32 cellular contexts compared by ENCODE assay signal in the genomic region with DNA sequence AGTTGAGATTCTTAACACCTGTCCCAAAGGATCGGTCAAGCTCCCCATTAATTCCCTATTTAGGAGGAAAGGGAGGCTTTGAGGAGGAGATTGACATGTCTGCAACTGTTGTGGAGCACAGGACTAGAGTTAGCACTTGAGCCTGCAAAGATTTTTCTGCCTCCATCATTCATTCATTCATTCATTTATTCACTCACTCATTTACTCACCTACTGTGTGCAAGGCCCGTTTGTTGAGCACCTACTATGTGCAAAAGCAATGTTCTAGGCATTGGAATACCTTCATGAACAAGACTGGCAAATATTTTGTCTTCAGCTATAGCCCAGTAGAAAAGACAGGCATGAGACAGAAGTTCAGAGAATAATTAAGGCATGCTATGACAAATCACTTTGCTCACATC.
"Had no signal": no experiment of that assay in that cellular context is flagged by ENCODE, and none has a peak within 500 bp of the region (broad histone marks: within the 10 kb centered on the region; RNA-seq: fewer than 3 reads in every experiment).

No MANE protein-coding gene starts in this region.

- H3K4me1 ChIP-seq: adrenal gland, ascending aorta, body of pancreas, breast epithelium had no signal

- H3K9me3 ChIP-seq: adrenal gland, ascending aorta, body of pancreas, breast epithelium had no signal

- H3K27me3 ChIP-seq: adrenal gland, ascending aorta, body of pancreas, brain microvascular endothelial cell, breast epithelium, cardiac muscle cell had no signal

- FAIRE-seq: astrocyte, bronchial epithelial cell had no signal

- DNase-seq: activated effector memory CD4-positive, alpha-beta T cell treated with anti-CD3 and anti-CD28 coated beads, Interleukin-2, amount 50 U/mL, for 16 hours; activated effector memory CD4-positive, alpha-beta T cell treated with Interleukin-2 at 50 U/mL for 16 hours; activated gamma-delta T cell; activated gamma-delta T cell treated with Interleukin-2 at 50 U/mL for 16 hours; activated naive CD4-positive, alpha-beta T cell; activated naive CD4-positive, alpha-beta T cell treated with anti-CD3 and anti-CD28 coated beads for 36 hours; activated naive CD4-positive, alpha-beta T cell treated with anti-CD3 and anti-CD28 coated beads, Interleukin-2, amount 10 ng/mL, durations not matched to agents 7 days and 5 days; activated naive CD4-positive, alpha-beta T cell treated with anti-CD3 and anti-CD28 coated beads, Interleukin-2, amount 50 U/mL, for 16 hours; activated naive CD4-positive, alpha-beta T cell treated with Interleukin-2 at 50 U/mL for 16 hours; activated naive CD8-positive, alpha-beta T cell treated with anti-CD3 and anti-CD28 coated beads for 36 hours; activated naive CD8-positive, alpha-beta T cell treated with anti-CD3 and anti-CD28 coated beads, Interleukin-2, amount 10 ng/mL, durations not matched to agents 7 days and 5 days; activated naive CD8-positive, alpha-beta T cell treated with anti-CD3 and anti-CD28 coated beads, Interleukin-2, amount 50 U/mL, for 24 hours; activated T-cell treated with anti-CD3 and anti-CD28 coated beads, Interleukin-2, amount 50 U/mL, for 24 hours; activated T-cell treated with anti-CD3 and anti-CD28 coated beads, Interleukin-2, amount 50 U/mL, for 4 hours; activated T-cell treated with anti-CD3 and anti-CD28 coated beads, Interleukin-2, amount 50 U/mL, for 48 hours; activated T-cell treated with anti-CD3 and anti-CD28 coated beads, Interleukin-2, amount 50 U/mL, for 72 hours; adrenal gland; amniotic stem cell; amygdala; anterior cingulate cortex; body of pancreas; brain microvascular endothelial cell; caudate nucleus; central memory CD4-positive, alpha-beta T cell; cerebellar nuclear complex had no signal

- ATAC-seq: activated naive CD4-positive, alpha-beta T cell treated with anti-CD3 and anti-CD28 coated beads, Interleukin-2, amount 50 U/mL, for 72 hours; activated naive CD8-positive, alpha-beta T cell treated with anti-CD3 and anti-CD28 coated beads, Interleukin-2, amount 50 U/mL, for 24 hours; activated T-cell treated with anti-CD3 and anti-CD28 coated beads, Interleukin-2, amount 50 U/mL, for 4 hours; activated T-cell treated with anti-CD3 and anti-CD28 coated beads, Interleukin-2, amount 50 U/mL, for 72 hours; activated T-helper 17 cell treated with anti-CD3 and anti-CD28 coated beads, Interleukin-2, amount 50 U/mL, for 72 hours; body of pancreas had no signal

- H3K36me3 ChIP-seq: adrenal gland, ascending aorta, brain microvascular endothelial cell, breast epithelium, cardiac muscle cell had no signal

- H3K4me3 ChIP-seq: adrenal gland, ascending aorta, body of pancreas, breast epithelium, cardiac muscle cell had no signal

- H3K27ac ChIP-seq: adrenal gland, ascending aorta, body of pancreas, brain microvascular endothelial cell, breast epithelium, cardiac muscle cell had no signal
